Comparison of ENCODE assay signal across 12 cellular contexts in genomic region chrX:1466232-1466661, GRCh38. TPM values are rescaled to one million over a fixed set of nuclear protein-coding genes. Genes with fewer than 3 reads are reported as not detected.
DNase-seq lines count a peak whose midpoint lies in the region; ATAC-seq, FAIRE-seq and TF ChIP-seq lines count a peak whose summit lies in the region.
"Had no signal": no experiment of that assay in that cellular context is flagged by ENCODE, and none has a peak within 500 bp of the region (broad histone marks: within the 10 kb centered on the region; RNA-seq: fewer than 3 reads in every experiment).

No MANE protein-coding gene starts in this region.

- TF ChIP-seq EP300 in K562 (IDR thresholded peaks at IDR 0.05; ENCODE audit: low read length), result no peak

- H3K27ac ChIP-seq in CD8-positive, alpha-beta memory T cell (ENCODE audit: low read depth, low read length), result no peak overlapping the region
- peak overlapping the region; percentile 95 for H3K27ac ChIP-seq in KOPT-K1 (ENCODE audit: low read depth, low read length, poor library complexity, severe bottlenecking)
- H3K27ac ChIP-seq in K562 (ENCODE audit: extremely low read depth, low read depth, low read length), result no peak overlapping the region
- no peak overlapping the region for H3K27ac ChIP-seq in body of pancreas
- H3K27ac ChIP-seq: GM23248 had no signal

- no peak overlapping the region for H3K4me3 ChIP-seq in CD8-positive, alpha-beta memory T cell (ENCODE audit: low read length)
- H3K4me3 ChIP-seq in K562, result no peak overlapping the region
- H3K4me3 ChIP-seq in body of pancreas, result no peak overlapping the region
- H3K4me3 ChIP-seq: GM23248 had no signal

- CTCF ChIA-PET in CD8-positive, alpha-beta memory T cell (lab: Charles Lee), result no interaction called here
- CTCF ChIA-PET in K562 (lab: Yijun Ruan, JAX; ENCODE audit: low intra/inter-chr PET ratio), result no interaction called here

- in situ Hi-C loops in K562 (cut with MboI), result loop anchor here (10.0 to 25.0 kb wide), 2 partner anchors 109 to 1146 kb away; no protein-coding TSS in a partner anchor

- H3K4me1 ChIP-seq in CD8-positive, alpha-beta memory T cell (ENCODE audit: insufficient read depth, low read length), result peaks cover 85% of the 10 kb centered on the region
- H3K4me1 ChIP-seq in K562 (replicated peaks in 1 of 2; ENCODE audit: control insufficient read depth in 2 of 2, insufficient read depth in 2 of 2, low read length in 2 of 2) (no peaks in the 10 kb centered on the region; a peak in 3 of 5 replicates), body of pancreas (no peaks in the 10 kb centered on the region)
- H3K4me1 ChIP-seq: Caco-2 had no signal

- no peak for DNase-seq in CD8-positive, alpha-beta memory T cell
- DNase-seq in K562 (ENCODE audit: extremely low read depth in 1 of 4, low spot score in 3 of 4) (no peak), natural killer cell (peak; percentile 18), body of pancreas (no peak), NAMALWA (ENCODE audit: low spot score) (no peak), HUDEP-2 (lab: John Stamatoyannopoulos, UW; ENCODE audit: unreplicated experiment in 76 of 76) (no peak)
- DNase-seq: GM23248, NCI-H2081 had no signal

- no TSS peak for BruUV-seq in K562 (replicated peaks; lab: Mats Ljungman, UMichigan)

- no peak overlapping the region for H3K4me2 ChIP-seq in K562 (ENCODE audit: insufficient read depth, low read length)

- no peaks in the 10 kb centered on the region for H3K9me1 ChIP-seq in K562 (ENCODE audit: control insufficient read depth, insufficient read depth, low read length)

- no peak overlapping the region for H2AFZ ChIP-seq in K562 (ENCODE audit: low read depth, low read length)
- H2AFZ ChIP-seq: GM23248 had no signal

- H3K36me3 ChIP-seq in CD8-positive, alpha-beta memory T cell (ENCODE audit: insufficient read depth, low read length), result peaks cover 12% of the 10 kb centered on the region
- H3K36me3 ChIP-seq in KOPT-K1 (ENCODE audit: insufficient read depth, low read length) (peaks cover 50% of the 10 kb centered on the region), K562 (ENCODE audit: control insufficient read depth, insufficient read depth, low read length) (no peaks in the 10 kb centered on the region), body of pancreas (replicated peaks in 1 of 2; ENCODE audit: insufficient read depth in 1 of 2, low read depth in 2 of 2) (no peaks in the 10 kb centered on the region)

- H3K27me3 Mint-ChIP-seq in CD8-positive, alpha-beta memory T cell, result peaks cover 0 to 13% of the 10 kb centered on the region in 2 donors
- H3K27me3 Mint-ChIP-seq in natural killer cell (ENCODE audit: low read depth in 2 of 2), result no peaks in the 10 kb centered on the region

- no peaks in the 10 kb centered on the region for H3K27me3 ChIP-seq in CD8-positive, alpha-beta memory T cell (ENCODE audit: insufficient read depth, low read length, poor library complexity, severe bottlenecking)
- H3K27me3 ChIP-seq in K562 (ENCODE audit: control insufficient read depth in 2 of 2, insufficient read depth in 2 of 2, low read length in 2 of 2), result peaks cover 0 to 8% of the 10 kb centered on the region in 2 experiments; a peak in 2 of 5 replicates
- H3K27me3 ChIP-seq in body of pancreas, result no peaks in the 10 kb centered on the region

- H3K79me2 ChIP-seq in K562 (ENCODE audit: control insufficient read depth, insufficient read depth, low read length), result no peaks in the 10 kb centered on the region

- peaks cover 79 to 90% (median 86%) of the 10 kb centered on the region in 3 donors for H3K4me1 Mint-ChIP-seq in CD8-positive, alpha-beta memory T cell
- peaks cover 73 to 85% of the 10 kb centered on the region in 2 donors for H3K4me1 Mint-ChIP-seq in natural killer cell

- POLR2A ChIA-PET in CD8-positive, alpha-beta memory T cell (lab: Charles Lee), result no interaction called here
- POLR2A ChIA-PET in K562 (lab: Yijun Ruan, JAX), result no interaction called here

- TF ChIP-seq POLR2A in K562 (conservative IDR thresholded peaks at IDR 0.05), result no peak
- TF ChIP-seq POLR2A in body of pancreas (IDR thresholded peaks at IDR 0.05), result no peak

- H3K4me3 Mint-ChIP-seq in CD8-positive, alpha-beta memory T cell, result peak overlapping the region in 6 of 7 donors; percentile 58 to 92 (median 85)
- peak overlapping the region; percentile 92 for H3K4me3 Mint-ChIP-seq in natural killer cell

- peaks cover 0 to 2% (median 0%) of the 10 kb centered on the region in 5 donors for H3K9me3 Mint-ChIP-seq in CD8-positive, alpha-beta memory T cell
- H3K9me3 Mint-ChIP-seq in natural killer cell, result no peaks in the 10 kb centered on the region

- H3K9ac ChIP-seq in K562 (ENCODE audit: insufficient read depth in 1 of 2, low read depth in 2 of 2, low read length in 2 of 2), result no peak overlapping the region
- H3K9ac ChIP-seq: GM23248 had no signal

- H3K36me3 Mint-ChIP-seq in CD8-positive, alpha-beta memory T cell, result peaks cover 10 to 57% (median 13%) of the 10 kb centered on the region in 3 donors
- no peaks in the 10 kb centered on the region for H3K36me3 Mint-ChIP-seq in natural killer cell

- no peak for TF ChIP-seq RAD21 in K562 (CRISPR knock-in tag; conservative IDR thresholded peaks at IDR 0.05 in 1 of 2, IDR thresholded peaks at IDR 0.05 in 1 of 2)

- TF ChIP-seq CTCF in K562 (IDR thresholded peaks at IDR 0.05 in 2 of 3, conservative IDR thresholded peaks at IDR 0.05 in 1 of 3; ENCODE audit: insufficient read depth in 2 of 3, low read depth in 1 of 3, low read length in 3 of 3) (no peak), natural killer cell (IDR thresholded peaks at IDR 0.05) (no peak), body of pancreas (IDR thresholded peaks at IDR 0.05) (no peak)

- no peak for ATAC-seq in K562
- ATAC-seq in natural killer cell, result no peak
- no peak for ATAC-seq in body of pancreas
- no peak for ATAC-seq in HG02852 (IDR thresholded peaks at IDR 0.05; ENCODE audit: unreplicated experiment)
- ATAC-seq: HepG2 had no signal

- no peak for FAIRE-seq in K562 (lab: Jason Lieb, UNC)
- FAIRE-seq: HepG2 had no signal

- no peaks in the 10 kb centered on the region for H4K20me1 ChIP-seq in K562 (replicated peaks; ENCODE audit: control insufficient read depth, insufficient read depth, low read length)

- WGBS in K562 (ENCODE audit: insufficient coverage, low coverage, missing lambda C conversion rate), result 48% methylated on average over 11 of the region's 36 CpGs
- 33 to 52% methylated on average over 23 to 24 of the region's 36 CpGs for WGBS in body of pancreas, 2 donors

- peak overlapping the region; percentile 78 to 99 (median 92) for H3K27ac Mint-ChIP-seq in CD8-positive, alpha-beta memory T cell
- peak overlapping the region; percentile 90 to 91 for H3K27ac Mint-ChIP-seq in natural killer cell

- H3K9me3 ChIP-seq in CD8-positive, alpha-beta memory T cell (ENCODE audit: low read length), result no peaks in the 10 kb centered on the region
- H3K9me3 ChIP-seq in KOPT-K1 (ENCODE audit: insufficient read depth, low read length, poor library complexity, severe bottlenecking) (no peaks in the 10 kb centered on the region), K562 (replicated peaks; ENCODE audit: control insufficient read depth, insufficient read depth, low read depth, low read length) (no peaks in the 10 kb centered on the region), body of pancreas (no peaks in the 10 kb centered on the region)
- H3K9me3 ChIP-seq: Caco-2 had no signal

- intact Hi-C loops in K562 (cut with micrococcal nuclease), result no loop called here
- intact Hi-C loops in natural killer cell (cut with micrococcal nuclease), result loop anchor here (10.0 kb wide), 1 partner anchor 1229 kb away; the partner anchor contains the start of gene CD99
- intact Hi-C loops in body of pancreas (cut with DNase I), result loop anchor here (10.0 kb wide), 1 partner anchor 109 kb away; no protein-coding TSS in a partner anchor

TF ChIP-seq in K562, 482 proteins besides CTCF, POLR2A, EP300 and RAD21:
- TF ChIP-seq KLF1 (tag; IDR thresholded peaks at IDR 0.05), result no peak
- peak; percentile 47 for TF ChIP-seq ZBTB33 (CRISPR knock-in tag; IDR thresholded peaks at IDR 0.05)
TF ChIP-seq in K562: peak in this region for 1.

RNA-seq across cellular contexts. Expression of gene ASMTL, which starts 13.5 kb away (rescaled TPM):
- total RNA-seq in CD8-positive, alpha-beta memory T cell, result 10 to 100 TPM; 26.1 to 26.5 TPM
- polyA plus RNA-seq in CD8-positive, alpha-beta memory T cell, result 47.9 TPM
- total RNA-seq in K562 (2011; cell fraction: chromatin; rRNA removed; ENCODE audit: low replicate concordance), result 21.1 and 30.0 TPM in 2 replicates
- 19.0 and 21.1 TPM in 2 replicates for total RNA-seq in K562 (2011; cell fraction: nucleolus; rRNA removed)
- 16.6 and 25.3 TPM in 2 replicates for total RNA-seq in K562 (2011; cell fraction: nucleoplasm; rRNA removed)
- total RNA-seq in K562 (2014; rRNA removed) (11.8 and 12.2 TPM in 2 replicates), K562 (2014; rRNA removed; fragmentation: Illumina TruSeq; extraction: Trizol) (3.9 and 4.4 TPM in 2 replicates), K562 (2015; rRNA removed; fragmentation: Illumina TruSeq; extraction: Trizol) (7.1 and 8.2 TPM in 2 replicates), K562 (2021) (18.0 and 20.6 TPM in 2 replicates), natural killer cell (10 to 100 TPM; 58.5 to 80.3 (median 66.1) TPM), body of pancreas (10 to 100 TPM; 16.5 to 18.9 TPM)
- polyA plus RNA-seq in K562 (2011; rRNA removed) (7.8 and 13.9 TPM in 2 replicates), K562 (2014; fragmentation: Illumina TruSeq; extraction: Trizol) (7.6 and 11.9 TPM in 2 replicates), K562 (2014; fragmentation: Nextera tagmentation; extraction: Ambion mirVana) (1 to 10 TPM in 1 of 2 experiments, under 1 TPM in 1; 0.56 to 1.2 TPM), K562 (2014; rRNA removed) (17.1 and 20.3 TPM in 2 replicates)
- 11.3 and 16.3 TPM in 2 replicates for polyA plus RNA-seq in K562 (2011; cell fraction: cytosol; rRNA removed)
- polyA plus RNA-seq in K562 (2011; cell fraction: nucleus; rRNA removed), result 15.2 and 17.1 TPM in 2 replicates
- 12.1 and 26.9 TPM in 2 replicates for polyA plus RNA-seq in K562 (2012)
- polyA minus RNA-seq in K562 (2011; rRNA and poly(A)+ RNA removed), result 5.0 and 5.6 TPM in 2 replicates
- 6.2 and 11.7 TPM in 2 replicates for polyA minus RNA-seq in K562 (2011; cell fraction: cytosol; rRNA and poly(A)+ RNA removed)
- 5.3 and 7.9 TPM in 2 replicates for polyA minus RNA-seq in K562 (2011; cell fraction: nucleus; rRNA and poly(A)+ RNA removed)
